Comparison of ENCODE assay signal across 1 cellular context in the genomic region with DNA sequence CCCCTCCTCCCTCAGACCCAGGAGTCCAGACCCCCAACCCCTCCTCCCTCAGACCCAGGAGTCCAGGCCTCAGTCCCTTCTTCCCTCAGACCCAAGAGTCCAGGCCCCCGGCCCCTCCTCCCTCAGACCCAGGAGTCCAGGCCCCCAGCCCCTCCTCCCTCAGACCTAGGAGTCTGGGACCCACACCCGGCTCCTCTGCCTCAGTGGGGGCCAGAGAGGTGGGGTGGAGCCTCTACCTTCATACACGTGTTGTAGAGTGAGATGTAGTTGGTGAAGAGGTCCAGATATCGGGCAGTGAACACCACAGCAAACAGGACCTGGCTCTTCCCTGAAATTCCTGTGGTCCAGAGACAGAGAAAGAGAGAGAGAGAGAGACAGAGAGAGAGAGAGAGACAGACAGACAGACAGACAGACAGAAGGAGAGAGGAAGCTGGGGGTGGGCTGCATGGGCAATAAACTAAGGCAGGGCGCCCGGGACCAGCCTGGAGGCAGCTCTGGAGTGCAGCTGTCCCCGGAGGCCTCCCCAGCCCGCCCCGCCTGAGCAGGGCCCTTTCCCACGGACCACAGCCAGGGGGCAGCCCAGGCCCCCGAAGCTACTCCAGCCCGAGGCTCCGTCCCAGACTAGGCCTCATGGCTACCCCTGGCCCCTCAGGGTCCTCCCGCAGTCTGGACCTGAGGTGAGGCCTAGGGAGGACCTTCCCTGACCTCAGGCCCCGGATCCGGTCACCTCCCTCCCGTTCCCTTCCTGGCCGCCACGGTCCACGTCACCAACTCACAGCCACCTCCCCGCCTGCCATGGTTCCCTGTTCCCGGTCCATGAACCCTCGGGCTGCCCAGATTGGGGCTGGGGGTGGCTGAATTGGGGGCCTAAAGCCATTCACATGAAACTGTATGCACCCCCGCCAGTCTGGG.
TF ChIP-seq lines count a peak whose summit lies in the region.

No MANE protein-coding gene starts in this region.

TF ChIP-seq in HCT116, 20 proteins besides CTCF, POLR2A, EP300 and RAD21:
- TF ChIP-seq YY1 (IDR thresholded peaks at IDR 0.05; ENCODE audit: extremely low read depth, insufficient replicate concordance, low read depth, low read length) (peak; percentile 46), ZFX (IDR thresholded peaks at IDR 0.05) (peak; percentile 100), EZH2phosphoT487 (IDR thresholded peaks at IDR 0.05; ENCODE audit: borderline replicate concordance) (no peak)
- TF ChIP-seq, protein P1, sequence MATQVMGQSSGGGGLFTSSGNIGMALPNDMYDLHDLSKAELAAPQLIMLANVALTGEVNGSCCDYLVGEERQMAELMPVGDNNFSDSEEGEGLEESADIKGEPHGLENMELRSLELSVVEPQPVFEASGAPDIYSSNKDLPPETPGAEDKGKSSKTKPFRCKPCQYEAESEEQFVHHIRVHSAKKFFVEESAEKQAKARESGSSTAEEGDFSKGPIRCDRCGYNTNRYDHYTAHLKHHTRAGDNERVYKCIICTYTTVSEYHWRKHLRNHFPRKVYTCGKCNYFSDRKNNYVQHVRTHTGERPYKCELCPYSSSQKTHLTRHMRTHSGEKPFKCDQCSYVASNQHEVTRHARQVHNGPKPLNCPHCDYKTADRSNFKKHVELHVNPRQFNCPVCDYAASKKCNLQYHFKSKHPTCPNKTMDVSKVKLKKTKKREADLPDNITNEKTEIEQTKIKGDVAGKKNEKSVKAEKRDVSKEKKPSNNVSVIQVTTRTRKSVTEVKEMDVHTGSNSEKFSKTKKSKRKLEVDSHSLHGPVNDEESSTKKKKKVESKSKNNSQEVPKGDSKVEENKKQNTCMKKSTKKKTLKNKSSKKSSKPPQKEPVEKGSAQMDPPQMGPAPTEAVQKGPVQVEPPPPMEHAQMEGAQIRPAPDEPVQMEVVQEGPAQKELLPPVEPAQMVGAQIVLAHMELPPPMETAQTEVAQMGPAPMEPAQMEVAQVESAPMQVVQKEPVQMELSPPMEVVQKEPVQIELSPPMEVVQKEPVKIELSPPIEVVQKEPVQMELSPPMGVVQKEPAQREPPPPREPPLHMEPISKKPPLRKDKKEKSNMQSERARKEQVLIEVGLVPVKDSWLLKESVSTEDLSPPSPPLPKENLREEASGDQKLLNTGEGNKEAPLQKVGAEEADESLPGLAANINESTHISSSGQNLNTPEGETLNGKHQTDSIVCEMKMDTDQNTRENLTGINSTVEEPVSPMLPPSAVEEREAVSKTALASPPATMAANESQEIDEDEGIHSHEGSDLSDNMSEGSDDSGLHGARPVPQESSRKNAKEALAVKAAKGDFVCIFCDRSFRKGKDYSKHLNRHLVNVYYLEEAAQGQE (IDR thresholded peaks at IDR 0.05; ENCODE audit: low read depth): no peak
